In genomic region chr10:69451784-69452251, GRCh38 we compare ENCODE assay signal across 9 cellular contexts. TPM values are rescaled to one million over a fixed set of nuclear protein-coding genes. Genes with fewer than 3 reads are reported as not detected.
A peak's percentile ranks its signal among the peaks of the same experiment; 100 is the strongest.
DNase-seq lines count a peak whose midpoint lies in the region; ATAC-seq and FAIRE-seq lines count a peak whose summit lies in the region.
"Had no signal": no experiment of that assay in that cellular context is flagged by ENCODE, and none has a peak within 500 bp of the region (broad histone marks: within the 10 kb centered on the region; RNA-seq: fewer than 3 reads in every experiment).

No MANE protein-coding gene starts in this region.

- H3K4me1 ChIP-seq in HUES6 (ENCODE audit: control insufficient read depth, insufficient read depth, low read length), result peaks cover 7% of the 10 kb centered on the region; the same call in 1 of the 2 replicates

- H3K36me3 ChIP-seq in HUES6 (ENCODE audit: control insufficient read depth, insufficient read depth, low read length), result no peaks in the 10 kb centered on the region

- no peaks in the 10 kb centered on the region for H3K9me3 Mint-ChIP-seq in activated naive CD8-positive, alpha-beta T cell treated with anti-CD3 and anti-CD28 coated beads, Interleukin-2, amount 50 U/mL, for 24 hours
- H3K9me3 Mint-ChIP-seq in immature natural killer cell, result no peaks in the 10 kb centered on the region
- H3K9me3 Mint-ChIP-seq in stimulated activated naive CD8-positive, alpha-beta T cell treated with anti-CD3 and anti-CD28 coated beads, Interleukin-15, amount 100 ng/mL, for 72 hours, result no peaks in the 10 kb centered on the region

- DNase-seq in DMS153 treated with DMSO at 0.1 percent for 48 hours (lab: John Stamatoyannopoulos, UW; ENCODE audit: unreplicated experiment) (peak; percentile 16), immature natural killer cell (no peak), NCI-H1930 (lab: John Stamatoyannopoulos, UW) (no peak), superior temporal gyrus (ENCODE audit: extremely low spot score) (no peak), frontal cortex (ENCODE audit: low spot score in 2 of 2) (no peak)
- DNase-seq in activated naive CD8-positive, alpha-beta T cell treated with anti-CD3 and anti-CD28 coated beads, Interleukin-2, amount 50 U/mL, for 24 hours, result no peak
- DNase-seq in stimulated activated naive CD8-positive, alpha-beta T cell treated with anti-CD3 and anti-CD28 coated beads, Interleukin-15, amount 100 ng/mL, for 72 hours, result no peak

- no peak overlapping the region for H3K27ac ChIP-seq in HUES6 (ENCODE audit: low read depth, low read length)

- H3K27me3 Mint-ChIP-seq in activated naive CD8-positive, alpha-beta T cell treated with anti-CD3 and anti-CD28 coated beads, Interleukin-2, amount 50 U/mL, for 24 hours, result peaks cover 9% of the 10 kb centered on the region
- H3K27me3 Mint-ChIP-seq in immature natural killer cell (ENCODE audit: low read depth in 3 of 3), result peaks cover 0 to 12% (median 9%) of the 10 kb centered on the region in 3 donors
- peaks cover 27% of the 10 kb centered on the region for H3K27me3 Mint-ChIP-seq in stimulated activated naive CD8-positive, alpha-beta T cell treated with anti-CD3 and anti-CD28 coated beads, Interleukin-15, amount 100 ng/mL, for 72 hours

- H3K4me1 Mint-ChIP-seq in activated naive CD8-positive, alpha-beta T cell treated with anti-CD3 and anti-CD28 coated beads, Interleukin-2, amount 50 U/mL, for 24 hours, result peaks cover 9% of the 10 kb centered on the region
- peaks cover 16 to 17% of the 10 kb centered on the region in 2 donors for H3K4me1 Mint-ChIP-seq in immature natural killer cell
- H3K4me1 Mint-ChIP-seq in stimulated activated naive CD8-positive, alpha-beta T cell treated with anti-CD3 and anti-CD28 coated beads, Interleukin-15, amount 100 ng/mL, for 72 hours, result peaks cover 29% of the 10 kb centered on the region

- H3K27ac Mint-ChIP-seq in activated naive CD8-positive, alpha-beta T cell treated with anti-CD3 and anti-CD28 coated beads, Interleukin-2, amount 50 U/mL, for 24 hours, result no peak overlapping the region
- H3K27ac Mint-ChIP-seq in immature natural killer cell, result no peak overlapping the region
- no peak overlapping the region for H3K27ac Mint-ChIP-seq in stimulated activated naive CD8-positive, alpha-beta T cell treated with anti-CD3 and anti-CD28 coated beads, Interleukin-15, amount 100 ng/mL, for 72 hours

- H3K4me3 ChIP-seq in HUES6 (ENCODE audit: low read depth, low read length), result peak overlapping the region; percentile 81

- H3K36me3 Mint-ChIP-seq in activated naive CD8-positive, alpha-beta T cell treated with anti-CD3 and anti-CD28 coated beads, Interleukin-2, amount 50 U/mL, for 24 hours (ENCODE audit: low read depth), result no peaks in the 10 kb centered on the region
- no peaks in the 10 kb centered on the region for H3K36me3 Mint-ChIP-seq in immature natural killer cell

- peak; percentile 3 for ATAC-seq in activated naive CD8-positive, alpha-beta T cell treated with anti-CD3 and anti-CD28 coated beads, Interleukin-2, amount 50 U/mL, for 24 hours
- peak; percentile 5 for ATAC-seq in stimulated activated naive CD8-positive, alpha-beta T cell treated with anti-CD3 and anti-CD28 coated beads, Interleukin-15, amount 100 ng/mL, for 72 hours

- no peaks in the 10 kb centered on the region for H3K9me3 ChIP-seq in HUES6 (ENCODE audit: control insufficient read depth, insufficient read depth, low read depth, low read length)

- FAIRE-seq in frontal cortex (lab: Jason Lieb, UNC), result no peak

- H3K9ac ChIP-seq in HUES6 (ENCODE audit: low read length), result peak overlapping the region; percentile 52

- H3K27me3 ChIP-seq in HUES6 (ENCODE audit: control insufficient read depth, insufficient read depth, low read length), result peaks cover 27% of the 10 kb centered on the region

- H3K4me3 Mint-ChIP-seq in activated naive CD8-positive, alpha-beta T cell treated with anti-CD3 and anti-CD28 coated beads, Interleukin-2, amount 50 U/mL, for 24 hours, result peak overlapping the region; percentile 70
- H3K4me3 Mint-ChIP-seq in immature natural killer cell, result peak overlapping the region; percentile 72 to 82 (median 79)
- H3K4me3 Mint-ChIP-seq in stimulated activated naive CD8-positive, alpha-beta T cell treated with anti-CD3 and anti-CD28 coated beads, Interleukin-15, amount 100 ng/mL, for 72 hours, result peak overlapping the region; percentile 82 to 96

RNA-seq across cellular contexts. Expression of gene TSPAN15, which starts 0.6 kb away (rescaled TPM):
- 1 to 10 TPM in 1 of 3 donors, under 1 TPM in 1, not detected in 1; 0.39 to 2.4 TPM for polyA plus RNA-seq in immature natural killer cell
- total RNA-seq in frontal cortex, result 5.7 TPM

RNA-seq across cellular contexts. Expression of gene TACR2, which starts 35.1 kb away (rescaled TPM):
- under 1 TPM; 0.22 to 0.96 (median 0.26) TPM for polyA plus RNA-seq in immature natural killer cell
- total RNA-seq in frontal cortex, result 0.82 TPM
- total RNA-seq: NCI-H460 had no signal
